ENCODE assay signal across 31 cellular contexts in genomic region chr6:138296786-138297185, GRCh38.
"Had no signal": no experiment of that assay in that cellular context is flagged by ENCODE, and none has a peak within 500 bp of the region (broad histone marks: within the 10 kb centered on the region; RNA-seq: fewer than 3 reads in every experiment).

No MANE protein-coding gene starts in this region.

- H3K4me1 ChIP-seq: neural progenitor cell, parathyroid adenoma, psoas muscle, spleen, suprapubic skin, testis, transverse colon, upper lobe of left lung, vagina had no signal

- H3K4me3 ChIP-seq: neural progenitor cell, ovary, psoas muscle, skin epidermis, smooth muscle cell, spleen, suprapubic skin, testis, tibial artery, transverse colon, upper lobe of left lung, vagina had no signal

- H3K36me3 Mint-ChIP-seq: natural killer cell; neural progenitor cell; stimulated activated memory B cell treated with anti-CD40 and anti-IgM and Interleukin-4, amounts not matched to agents 10 μg/mL and 1 μg/mL and 100 μg/mL, for 72 hours had no signal

- H3K4me1 Mint-ChIP-seq: nephron; neural progenitor cell; stimulated activated memory B cell treated with anti-CD40 and anti-IgM and Interleukin-4, amounts not matched to agents 10 μg/mL and 1 μg/mL and 100 μg/mL, for 72 hours had no signal

- H2AFZ ChIP-seq: neural progenitor cell, parathyroid adenoma had no signal

- H3K36me3 ChIP-seq: neural progenitor cell, ovary, suprapubic skin, vagina had no signal

- H3K9me3 ChIP-seq: ovary, psoas muscle, spleen, suprapubic skin, testis, tibial artery, transverse colon, upper lobe of left lung, vagina had no signal

- FAIRE-seq: urothelium cell line had no signal

- H3K4me2 ChIP-seq: neural progenitor cell, smooth muscle cell had no signal

- H3K27me3 ChIP-seq: neural progenitor cell, ovary, suprapubic skin, testis, tibial artery, transverse colon, upper lobe of left lung, vagina had no signal

- H3K27ac Mint-ChIP-seq: natural killer cell; nephron; neural progenitor cell; progenitor cell of endocrine pancreas; stimulated activated memory B cell treated with anti-CD40 and anti-IgM and Interleukin-4, amounts not matched to agents 10 μg/mL and 1 μg/mL and 100 μg/mL, for 72 hours; stimulated activated naive CD8-positive, alpha-beta T cell treated with anti-CD3 and anti-CD28 coated beads, Interleukin-15, amount 100 ng/mL, for 72 hours had no signal

- H3K79me2 ChIP-seq: parathyroid adenoma had no signal

- H3K4me3 Mint-ChIP-seq: natural killer cell; nephron; neural progenitor cell; stimulated activated memory B cell treated with anti-CD40 and anti-IgM and Interleukin-4, amounts not matched to agents 10 μg/mL and 1 μg/mL and 100 μg/mL, for 72 hours; stimulated activated naive CD8-positive, alpha-beta T cell treated with anti-CD3 and anti-CD28 coated beads, Interleukin-15, amount 100 ng/mL, for 72 hours had no signal

- H3K27ac ChIP-seq: neural progenitor cell, ovary, parathyroid adenoma, psoas muscle, skin epidermis, spleen, suprapubic skin, testis, tibial artery, transverse colon, upper lobe of left lung, vagina had no signal

- H3K27me3 Mint-ChIP-seq: progenitor cell of endocrine pancreas had no signal

- DNase-seq: natural killer cell; occipital lobe; ovary; posterior cingulate gyrus; psoas muscle; right cardiac atrium; spleen; stimulated activated CD4-positive, alpha-beta T cell treated with anti-CD3 and anti-CD28 coated beads, Interleukin-12 subunit alpha, Interleukin-12 subunit beta, amount 100 ng/mL, for 4 hours; stimulated activated CD4-positive, alpha-beta T cell treated with anti-CD3 and anti-CD28 coated beads, Interleukin-1b, Interleukin-23, amount 100 ng/mL, for 48 hours; stimulated activated CD4-positive, alpha-beta T cell treated with anti-CD3 and anti-CD28 coated beads, Interleukin-4, amount 100 ng/mL, for 1 hour; stimulated activated CD4-positive, alpha-beta T cell treated with anti-CD3 and anti-CD28 coated beads, Interleukin-4, amount 100 ng/mL, for 4 hours; stimulated activated CD8-positive, alpha-beta memory T cell treated with anti-CD3 and anti-CD28 coated beads, Interleukin-4, amount 100 ng/mL, for 48 hours; stimulated activated naive CD4-positive, alpha-beta T cell; stimulated activated naive CD8-positive, alpha-beta T cell treated with anti-CD3 and anti-CD28 coated beads, Interleukin-15, amount 100 ng/mL, for 72 hours; stimulated activated naive CD8-positive, alpha-beta T cell treated with anti-CD3 and anti-CD28 coated beads, Interleukin-15, Interleukin-2, amounts not matched to agents 100 U/mL and 50 U/mL, for 24 hours; substantia nigra; testis; tibial artery; transverse colon had no signal

- ATAC-seq: natural killer cell; psoas muscle; right cardiac atrium; sciatic nerve; stimulated activated memory B cell treated with anti-CD40 and anti-IgM and Interleukin-4, amounts not matched to agents 10 μg/mL and 1 μg/mL and 100 μg/mL, for 72 hours; stimulated activated naive CD8-positive, alpha-beta T cell treated with anti-CD3 and anti-CD28 coated beads, Interleukin-15, amount 100 ng/mL, for 72 hours; stimulated activated naive CD8-positive, alpha-beta T cell treated with anti-CD3 and anti-CD28 coated beads, Interleukin-15, Interleukin-2, amounts not matched to agents 100 U/mL and 50 U/mL, for 24 hours had no signal

- H3K9ac ChIP-seq: neural progenitor cell, parathyroid adenoma had no signal

- H3K9me3 Mint-ChIP-seq: natural killer cell; nephron; neural progenitor cell; stimulated activated memory B cell treated with anti-CD40 and anti-IgM and Interleukin-4, amounts not matched to agents 10 μg/mL and 1 μg/mL and 100 μg/mL, for 72 hours; stimulated activated naive CD8-positive, alpha-beta T cell treated with anti-CD3 and anti-CD28 coated beads, Interleukin-15, amount 100 ng/mL, for 72 hours had no signal
